In genomic region chrX:106802388-106803275, GRCh38 we compare ENCODE assay signal across 8 cellular contexts. TPM values are rescaled to one million over a fixed set of nuclear protein-coding genes. Genes with fewer than 3 reads are reported as not detected.
DNase-seq lines count a peak whose midpoint lies in the region; FAIRE-seq and TF ChIP-seq lines count a peak whose summit lies in the region.

Gene TBC1D8B, plus strand, starts transcription at chrX:106802673. Its CDS starts 181 bp downstream, at chrX:106802854.

- peak; percentile 13 for DNase-seq in GM10266 (ENCODE audit: extremely low spot score)
- DNase-seq in HAP-1 (ENCODE audit: low spot score in 2 of 2) = peak; percentile 90 to 97
- DNase-seq in MM.1S = peak; percentile 59
- peak; percentile 16 for DNase-seq in T follicular helper cell (ENCODE audit: low read depth)
- peak; percentile 92 for DNase-seq in islet precursor cell
- DNase-seq in smooth muscle cell (lab: John Stamatoyannopoulos, UW; ENCODE audit: unreplicated experiment) = peak; percentile 3
- no peak for DNase-seq in effector CD4-positive, alpha-beta T cell

- H3F3A ChIP-seq in MM.1S (ENCODE audit: insufficient read depth, low read length) (no peaks in the 10 kb centered on the region), smooth muscle cell (ENCODE audit: low read depth) (no peaks in the 10 kb centered on the region)

- H3K4me2 ChIP-seq in MM.1S (ENCODE audit: low read depth, low read length) (peak within 1 kb of the TSS; percentile 68), smooth muscle cell (peak within 1 kb of the TSS; percentile 75)

- peak within 1 kb of the TSS; percentile 46; the same call in 1 of the 2 replicates for H3K9ac ChIP-seq in MM.1S (ENCODE audit: low read length)
- H3K9ac ChIP-seq in smooth muscle cell (ENCODE audit: low read depth) = peak within 1 kb of the TSS; percentile 14

- H3K4me1 ChIP-seq in HAP-1 = peaks cover 4% of the 10 kb centered on the region; the same call in 1 of the 2 replicates
- no peaks in the 10 kb centered on the region for H3K4me1 ChIP-seq in MM.1S (ENCODE audit: low read length)
- no peaks in the 10 kb centered on the region for H3K4me1 ChIP-seq in smooth muscle cell (ENCODE audit: low read depth)

- H3K27me3 ChIP-seq in HAP-1 (ENCODE audit: low read depth) = peaks cover 6% of the 10 kb centered on the region
- H3K27me3 ChIP-seq in MM.1S (replicated peaks; ENCODE audit: insufficient read depth, low read length) = no peaks in the 10 kb centered on the region
- H3K27me3 ChIP-seq in smooth muscle cell (ENCODE audit: low read depth) = no peaks in the 10 kb centered on the region

- H3K27ac ChIP-seq in MM.1S (ENCODE audit: low read length) = no peak within 1 kb of the TSS
- no peak within 1 kb of the TSS for H3K27ac ChIP-seq in smooth muscle cell (ENCODE audit: low read depth)

- in situ Hi-C loops in HAP-1 (cut with MboI; ENCODE audit: low sequenced_read_pairs) = no loop called here

- H3K79me2 ChIP-seq in MM.1S (ENCODE audit: low read length) (no peaks in the 10 kb centered on the region), smooth muscle cell (ENCODE audit: low read depth) (no peaks in the 10 kb centered on the region)

- H4K20me1 ChIP-seq in MM.1S (ENCODE audit: insufficient read depth, low read length) = no peaks in the 10 kb centered on the region
- peaks cover 9% of the 10 kb centered on the region for H4K20me1 ChIP-seq in smooth muscle cell (ENCODE audit: low read depth)

- no peaks in the 10 kb centered on the region for H3K9me2 ChIP-seq in MM.1S (replicated peaks; ENCODE audit: insufficient read depth, low read length)

- WGBS in smooth muscle cell (ENCODE audit: low lambda C conversion rate) = 40% methylated on average over 36 of the region's 36 CpGs

- H2AFZ ChIP-seq in MM.1S (ENCODE audit: low read length) = peak within 1 kb of the TSS; percentile 81
- H2AFZ ChIP-seq in smooth muscle cell (ENCODE audit: low read depth) = peak within 1 kb of the TSS; percentile 39

- no peaks in the 10 kb centered on the region for H3K9me3 ChIP-seq in HAP-1
- no peaks in the 10 kb centered on the region for H3K9me3 ChIP-seq in MM.1S (replicated peaks; ENCODE audit: insufficient read depth, low read length)
- H3K9me3 ChIP-seq in smooth muscle cell (replicated peaks; ENCODE audit: low read depth) = no peaks in the 10 kb centered on the region

- no peaks in the 10 kb centered on the region for H3K36me3 ChIP-seq in HAP-1 (replicated peaks)
- no peaks in the 10 kb centered on the region for H3K36me3 ChIP-seq in MM.1S (replicated peaks; ENCODE audit: insufficient read depth, low read length)
- H3K36me3 ChIP-seq in smooth muscle cell (ENCODE audit: low read depth) = no peaks in the 10 kb centered on the region

- peak; percentile 75 for FAIRE-seq in colon (lab: Jason Lieb, UNC)

- H3K4me3 ChIP-seq in HAP-1 (peak within 1 kb of the TSS; percentile 55), MM.1S (ENCODE audit: low read length) (peak within 1 kb of the TSS; percentile 82), smooth muscle cell (peak within 1 kb of the TSS; percentile 47)

- TF ChIP-seq CTCF in GM10266 (IDR thresholded peaks at IDR 0.05; ENCODE audit: control insufficient read depth, insufficient read depth, low read depth, missing control alignments) (no peak), MM.1S (IDR thresholded peaks at IDR 0.05; ENCODE audit: low read length) (no peak), smooth muscle cell (IDR thresholded peaks at IDR 0.05; ENCODE audit: borderline replicate concordance, insufficient read depth, poor library complexity, severe bottlenecking) (no peak)

RNA-seq across cellular contexts. Expression of gene TBC1D8B, which starts in this region (rescaled TPM):
- total RNA-seq in smooth muscle cell = 15.1 and 21.8 TPM in 2 replicates
- 6.1 and 9.2 TPM in 2 replicates for polyA plus RNA-seq in smooth muscle cell
